In genomic region chr14:103863245-103863644, GRCh38 we compare ENCODE assay signal across 1 cellular context.
A peak's percentile ranks its signal among the peaks of the same experiment; 100 is the strongest.
TF ChIP-seq lines count a peak whose summit lies in the region.

No MANE protein-coding gene starts in this region.

TF ChIP-seq in HepG2, 621 proteins besides CTCF, POLR2A, EP300 and RAD21 (continued from another document):
- TF ChIP-seq, protein P1, sequence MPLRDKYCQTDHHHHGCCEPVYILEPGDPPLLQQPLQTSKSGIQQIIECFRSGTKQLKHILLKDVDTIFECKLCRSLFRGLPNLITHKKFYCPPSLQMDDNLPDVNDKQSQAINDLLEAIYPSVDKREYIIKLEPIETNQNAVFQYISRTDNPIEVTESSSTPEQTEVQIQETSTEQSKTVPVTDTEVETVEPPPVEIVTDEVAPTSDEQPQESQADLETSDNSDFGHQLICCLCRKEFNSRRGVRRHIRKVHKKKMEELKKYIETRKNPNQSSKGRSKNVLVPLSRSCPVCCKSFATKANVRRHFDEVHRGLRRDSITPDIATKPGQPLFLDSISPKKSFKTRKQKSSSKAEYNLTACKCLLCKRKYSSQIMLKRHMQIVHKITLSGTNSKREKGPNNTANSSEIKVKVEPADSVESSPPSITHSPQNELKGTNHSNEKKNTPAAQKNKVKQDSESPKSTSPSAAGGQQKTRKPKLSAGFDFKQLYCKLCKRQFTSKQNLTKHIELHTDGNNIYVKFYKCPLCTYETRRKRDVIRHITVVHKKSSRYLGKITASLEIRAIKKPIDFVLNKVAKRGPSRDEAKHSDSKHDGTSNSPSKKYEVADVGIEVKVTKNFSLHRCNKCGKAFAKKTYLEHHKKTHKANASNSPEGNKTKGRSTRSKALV (CRISPR knock-in tag; IDR thresholded peaks at IDR 0.05) = no peak
- TF ChIP-seq ELF4 (CRISPR knock-in tag; IDR thresholded peaks at IDR 0.05; ENCODE audit: borderline replicate concordance) (no peak), ZNF263 (CRISPR knock-in tag; IDR thresholded peaks at IDR 0.05) (peak; percentile 42; the same call in 1 of the 2 replicates)
